In genomic region chrX:123223859-123224258, GRCh38 we compare ENCODE assay signal across 21 cellular contexts. TPM values are rescaled to one million over a fixed set of nuclear protein-coding genes. Genes with fewer than 3 reads are reported as not detected.
DNase-seq lines count a peak whose midpoint lies in the region; ATAC-seq and TF ChIP-seq lines count a peak whose summit lies in the region.
"Had no signal": no experiment of that assay in that cellular context is flagged by ENCODE, and none has a peak within 500 bp of the region (broad histone marks: within the 10 kb centered on the region; RNA-seq: fewer than 3 reads in every experiment).

No MANE protein-coding gene starts in this region.

- POLR2A ChIA-PET in CD8-positive, alpha-beta memory T cell (lab: Charles Lee), result no interaction called here

- no peak overlapping the region for H3K27ac ChIP-seq in OCI-LY3 (ENCODE audit: low read length)
- no peak overlapping the region for H3K27ac ChIP-seq in CD8-positive, alpha-beta memory T cell (ENCODE audit: low read depth, low read length)
- H3K27ac ChIP-seq: BLaER1 treated with 17β-estradiol and CSF1 and Interleukin-3, amounts not matched to agents 10 nM and 100 nM; HL-60 had no signal

- H4K20me1 ChIP-seq in OCI-LY3 (ENCODE audit: insufficient read depth, low read length), result no peaks in the 10 kb centered on the region
- H4K20me1 ChIP-seq: BLaER1 treated with 17β-estradiol and CSF1 and Interleukin-3, amounts not matched to agents 10 nM and 100 nM had no signal

- H2AFZ ChIP-seq in OCI-LY3 (ENCODE audit: low read depth, low read length), result no peak overlapping the region

- no peak for DNase-seq in KBM-7
- no peak for DNase-seq in CD8-positive, alpha-beta memory T cell
- DNase-seq in stimulated activated CD4-positive, alpha-beta T cell treated with anti-CD3 and anti-CD28 coated beads, Interleukin-15, amount 100 ng/mL, for 24 hours, result no peak
- no peak for DNase-seq in stimulated activated CD4-positive, alpha-beta T cell treated with anti-CD3 and anti-CD28 coated beads, Interleukin-2, amount 100 ng/mL, for 48 hours
- DNase-seq: activated CD4-positive, CD25-positive, alpha-beta regulatory T cell treated with anti-CD3 and anti-CD28 coated beads, Interleukin-2, amount 50 U/mL, for 72 hours; central memory CD4-positive, alpha-beta T cell; DMS79 treated with DMSO at 0.1 percent for 48 hours; GOT3; Karpas-422; NCI-H1930; NCI-H774; right cardiac atrium; stimulated activated CD4-positive, alpha-beta T cell treated with anti-CD3 and anti-CD28 coated beads, Interleukin-4, amount 100 ng/mL, for 1 hour had no signal

- H3K9ac ChIP-seq in OCI-LY3 (ENCODE audit: low read length), result no peak overlapping the region
- H3K9ac ChIP-seq: BLaER1 treated with 17β-estradiol and CSF1 and Interleukin-3, amounts not matched to agents 10 nM and 100 nM had no signal

- H3K79me2 ChIP-seq in OCI-LY3 (ENCODE audit: low read length), result no peaks in the 10 kb centered on the region

- no peaks in the 10 kb centered on the region for H3K36me3 Mint-ChIP-seq in CD8-positive, alpha-beta memory T cell

- H3K9me3 ChIP-seq in OCI-LY3 (ENCODE audit: insufficient read depth, low read length), result no peaks in the 10 kb centered on the region
- H3K9me3 ChIP-seq in CD8-positive, alpha-beta memory T cell (ENCODE audit: low read length), result no peaks in the 10 kb centered on the region
- H3K9me3 ChIP-seq: BLaER1 treated with 17β-estradiol and CSF1 and Interleukin-3, amounts not matched to agents 10 nM and 100 nM had no signal

- H3K27me3 Mint-ChIP-seq in CD8-positive, alpha-beta memory T cell, result peaks cover 0 to 1% of the 10 kb centered on the region in 2 donors

- no peaks in the 10 kb centered on the region for H3K27me3 ChIP-seq in OCI-LY3 (ENCODE audit: low read depth, low read length)
- no peaks in the 10 kb centered on the region for H3K27me3 ChIP-seq in CD8-positive, alpha-beta memory T cell (ENCODE audit: insufficient read depth, low read length, poor library complexity, severe bottlenecking)

- H3K4me2 ChIP-seq in OCI-LY3 (ENCODE audit: low read length), result peak overlapping the region; percentile 6; the same call in 1 of the 2 replicates
- H3K4me2 ChIP-seq: BLaER1 treated with 17β-estradiol and CSF1 and Interleukin-3, amounts not matched to agents 10 nM and 100 nM had no signal

- TF ChIP-seq CTCF in OCI-LY3 (IDR thresholded peaks at IDR 0.05; ENCODE audit: low read depth, low read length), result no peak

- H3K4me3 ChIP-seq in OCI-LY3 (ENCODE audit: low read length), result no peak overlapping the region
- H3K4me3 ChIP-seq in CD8-positive, alpha-beta memory T cell (ENCODE audit: low read length), result no peak overlapping the region
- H3K4me3 ChIP-seq: BLaER1 treated with 17β-estradiol and CSF1 and Interleukin-3, amounts not matched to agents 10 nM and 100 nM had no signal

- H3K36me3 ChIP-seq in OCI-LY3 (replicated peaks; ENCODE audit: low read depth, low read length), result no peaks in the 10 kb centered on the region
- H3K36me3 ChIP-seq in CD8-positive, alpha-beta memory T cell (ENCODE audit: insufficient read depth, low read length), result no peaks in the 10 kb centered on the region
- H3K36me3 ChIP-seq: BLaER1 treated with 17β-estradiol and CSF1 and Interleukin-3, amounts not matched to agents 10 nM and 100 nM had no signal

- no peaks in the 10 kb centered on the region for H3K4me1 Mint-ChIP-seq in CD8-positive, alpha-beta memory T cell

- no peaks in the 10 kb centered on the region for H3K9me3 Mint-ChIP-seq in CD8-positive, alpha-beta memory T cell
- H3K9me3 Mint-ChIP-seq: T-helper 1 cell treated with Interleukin-12 subunit alpha and Interleukin-12 subunit beta and Interleukin-4 antibody, amounts not matched to agents 30 μg/mL and 1 μg/mL, for 36 hours had no signal

- peaks cover 12% of the 10 kb centered on the region for H3K4me1 ChIP-seq in OCI-LY3 (ENCODE audit: low read length)
- H3K4me1 ChIP-seq in CD8-positive, alpha-beta memory T cell (ENCODE audit: insufficient read depth, low read length), result no peaks in the 10 kb centered on the region
- H3K4me1 ChIP-seq: BLaER1 treated with 17β-estradiol and CSF1 and Interleukin-3, amounts not matched to agents 10 nM and 100 nM had no signal

- ATAC-seq in GM18867 (IDR thresholded peaks at IDR 0.05; ENCODE audit: unreplicated experiment), result peak; percentile 96
- ATAC-seq in GM21423 (IDR thresholded peaks at IDR 0.05; ENCODE audit: unreplicated experiment), result peak; percentile 68
- peak; percentile 57 for ATAC-seq in HG02981 (IDR thresholded peaks at IDR 0.05; ENCODE audit: unreplicated experiment)
- ATAC-seq: right cardiac atrium had no signal

- in situ Hi-C loops in KBM-7 (cut with MboI; ENCODE audit: low pct_unique_long_range_greater_than_20kb, low sequenced_read_pairs), result no loop called here

- H3K27ac Mint-ChIP-seq in CD8-positive, alpha-beta memory T cell, result no peak overlapping the region
- H3K27ac Mint-ChIP-seq: T-helper 1 cell treated with Interleukin-12 subunit alpha and Interleukin-12 subunit beta and Interleukin-4 antibody, amounts not matched to agents 30 μg/mL and 1 μg/mL, for 36 hours had no signal

- H3K4me3 Mint-ChIP-seq in CD8-positive, alpha-beta memory T cell, result no peak overlapping the region
- H3K4me3 Mint-ChIP-seq: T-helper 1 cell treated with Interleukin-12 subunit alpha and Interleukin-12 subunit beta and Interleukin-4 antibody, amounts not matched to agents 30 μg/mL and 1 μg/mL, for 36 hours had no signal

- CTCF ChIA-PET in CD8-positive, alpha-beta memory T cell (lab: Charles Lee), result no interaction called here

RNA-seq across cellular contexts. Expression of gene GRIA3, which starts 39.8 kb away (rescaled TPM):
- total RNA-seq in CD8-positive, alpha-beta memory T cell, result under 1 TPM in 1 of 2 experiments, not detected in 1; 0.16 TPM
- not detected for polyA plus RNA-seq in CD8-positive, alpha-beta memory T cell
- total RNA-seq: lung microvascular endothelial cell had no signal
